In the genomic region with DNA sequence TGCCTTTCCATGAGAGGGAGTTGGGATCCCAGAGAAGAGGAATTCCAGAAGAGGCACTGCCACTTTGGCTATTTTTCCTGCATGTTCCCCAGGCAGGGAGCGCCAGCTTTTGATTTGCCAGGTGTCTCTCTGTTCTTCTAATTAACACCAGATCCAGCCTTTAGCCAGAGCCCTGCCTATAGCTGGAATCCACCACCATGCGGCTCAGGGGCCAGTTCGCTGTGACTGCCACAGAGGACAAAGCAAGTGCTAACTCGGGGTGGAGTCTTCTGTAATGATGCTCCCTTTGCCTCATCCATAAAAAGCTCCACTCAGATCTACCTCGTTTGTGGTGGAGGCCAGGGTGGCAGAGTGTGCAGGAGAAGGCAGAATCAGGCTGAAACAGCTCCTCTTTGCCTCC, we compare ENCODE assay signal across 1 cellular context.
TF ChIP-seq lines count a peak whose summit lies in the region.

No MANE protein-coding gene starts in this region.

TF ChIP-seq in HepG2, 621 proteins besides CTCF, POLR2A, EP300 and RAD21:
- TF ChIP-seq NCOA5 (CRISPR knock-in tag; IDR thresholded peaks at IDR 0.05) (no peak), ZNF780A (CRISPR knock-in tag; IDR thresholded peaks at IDR 0.05) (no peak), ZNF607 (CRISPR knock-in tag; IDR thresholded peaks at IDR 0.05; ENCODE audit: borderline replicate concordance) (no peak), FOXC1 (CRISPR knock-in tag; IDR thresholded peaks at IDR 0.05; ENCODE audit: borderline replicate concordance) (no peak), KLF9 (CRISPR knock-in tag; IDR thresholded peaks at IDR 0.05; ENCODE audit: low read depth) (no peak), ZBTB14 (CRISPR knock-in tag; IDR thresholded peaks at IDR 0.05) (no peak), NFYC (CRISPR knock-in tag; IDR thresholded peaks at IDR 0.05) (no peak), CHD4 (IDR thresholded peaks at IDR 0.05; ENCODE audit: borderline replicate concordance, low read length) (no peak), SNAI1 (CRISPR knock-in tag; IDR thresholded peaks at IDR 0.05; ENCODE audit: borderline replicate concordance) (no peak), ZNF253 (CRISPR knock-in tag; IDR thresholded peaks at IDR 0.05; ENCODE audit: borderline replicate concordance) (no peak), ZNF749 (CRISPR knock-in tag; IDR thresholded peaks at IDR 0.05; ENCODE audit: borderline replicate concordance) (no peak), ZNF674 (CRISPR knock-in tag; IDR thresholded peaks at IDR 0.05; ENCODE audit: low read depth) (no peak), NFE2L1 (CRISPR knock-in tag; IDR thresholded peaks at IDR 0.05; ENCODE audit: borderline replicate concordance) (no peak), DMAP1 (CRISPR knock-in tag; IDR thresholded peaks at IDR 0.05) (no peak), ZNF550 (CRISPR knock-in tag; IDR thresholded peaks at IDR 0.05; ENCODE audit: borderline replicate concordance) (no peak), ZNF484 (CRISPR knock-in tag; IDR thresholded peaks at IDR 0.05; ENCODE audit: borderline replicate concordance, low read depth) (no peak), ZNF136 (CRISPR knock-in tag; IDR thresholded peaks at IDR 0.05; ENCODE audit: low read depth) (no peak)
